In genomic region chr5:38598994-38599611, GRCh38 we compare ENCODE assay signal across 10 cellular contexts.
DNase-seq lines count a peak whose midpoint lies in the region; TF ChIP-seq lines count a peak whose summit lies in the region.
"Had no signal": no experiment of that assay in that cellular context is flagged by ENCODE, and none has a peak within 500 bp of the region (broad histone marks: within the 10 kb centered on the region; RNA-seq: fewer than 3 reads in every experiment).

No MANE protein-coding gene starts in this region.

- in situ Hi-C loops in ACHN (cut with HindIII; ENCODE audit: low pct_ligation_motif_present, low pct_unique_long_range_greater_than_20kb, low sequenced_read_pairs), result no loop called here
- in situ Hi-C loops in astrocyte of the spinal cord (cut with HindIII; ENCODE audit: low sequenced_read_pairs), result no loop called here

- no peak overlapping the region for H3K4me3 ChIP-seq in astrocyte of the spinal cord (ENCODE audit: low read depth, low read length)
- H3K4me3 ChIP-seq: BLaER1 treated with 17β-estradiol and CSF1 and Interleukin-3, amounts not matched to agents 10 nM and 100 nM; coronary artery had no signal

- peak; percentile 77 for DNase-seq in ACHN
- DNase-seq in HS-5 (ENCODE audit: low read depth), result peak; percentile 84
- DNase-seq in astrocyte of the spinal cord (ENCODE audit: low read depth, low spot score), result peak; percentile 90
- DNase-seq in kidney glomerular epithelial cell (lab: John Stamatoyannopoulos, UW), result peak; percentile 87
- DNase-seq in medulla oblongata (ENCODE audit: extremely low spot score), result no peak
- no peak for DNase-seq in activated effector memory CD4-positive, alpha-beta T cell treated with Interleukin-2 at 50 U/mL for 16 hours
- no peak for DNase-seq in activated effector memory CD4-positive, alpha-beta T cell treated with anti-CD3 and anti-CD28 coated beads, Interleukin-2, amount 50 U/mL, for 16 hours
- no peak for DNase-seq in NCI-H187 treated with DMSO at 0.1 percent for 48 hours (lab: John Stamatoyannopoulos, UW)

- TF ChIP-seq CTCF in astrocyte of the spinal cord (IDR thresholded peaks at IDR 0.05; ENCODE audit: low read depth, low read length), result no peak

Comparison
In these comparisons a context has a peak if more than half of its experiments do, and no peak if none do; other contexts are left out.
1. DNase-seq: peak in ACHN (single experiment), HS-5 (single experiment), astrocyte of the spinal cord (single experiment) and kidney glomerular epithelial cell (single experiment); none in medulla oblongata (single experiment), activated effector memory CD4-positive, alpha-beta T cell treated with Interleukin-2 at 50 U/mL for 16 hours (single experiment), activated effector memory CD4-positive, alpha-beta T cell treated with anti-CD3 and anti-CD28 coated beads, Interleukin-2, amount 50 U/mL, for 16 hours (single experiment) and NCI-H187 treated with DMSO at 0.1 percent for 48 hours (single experiment).